ENCODE assay signal across 9 cellular contexts in the genomic region with DNA sequence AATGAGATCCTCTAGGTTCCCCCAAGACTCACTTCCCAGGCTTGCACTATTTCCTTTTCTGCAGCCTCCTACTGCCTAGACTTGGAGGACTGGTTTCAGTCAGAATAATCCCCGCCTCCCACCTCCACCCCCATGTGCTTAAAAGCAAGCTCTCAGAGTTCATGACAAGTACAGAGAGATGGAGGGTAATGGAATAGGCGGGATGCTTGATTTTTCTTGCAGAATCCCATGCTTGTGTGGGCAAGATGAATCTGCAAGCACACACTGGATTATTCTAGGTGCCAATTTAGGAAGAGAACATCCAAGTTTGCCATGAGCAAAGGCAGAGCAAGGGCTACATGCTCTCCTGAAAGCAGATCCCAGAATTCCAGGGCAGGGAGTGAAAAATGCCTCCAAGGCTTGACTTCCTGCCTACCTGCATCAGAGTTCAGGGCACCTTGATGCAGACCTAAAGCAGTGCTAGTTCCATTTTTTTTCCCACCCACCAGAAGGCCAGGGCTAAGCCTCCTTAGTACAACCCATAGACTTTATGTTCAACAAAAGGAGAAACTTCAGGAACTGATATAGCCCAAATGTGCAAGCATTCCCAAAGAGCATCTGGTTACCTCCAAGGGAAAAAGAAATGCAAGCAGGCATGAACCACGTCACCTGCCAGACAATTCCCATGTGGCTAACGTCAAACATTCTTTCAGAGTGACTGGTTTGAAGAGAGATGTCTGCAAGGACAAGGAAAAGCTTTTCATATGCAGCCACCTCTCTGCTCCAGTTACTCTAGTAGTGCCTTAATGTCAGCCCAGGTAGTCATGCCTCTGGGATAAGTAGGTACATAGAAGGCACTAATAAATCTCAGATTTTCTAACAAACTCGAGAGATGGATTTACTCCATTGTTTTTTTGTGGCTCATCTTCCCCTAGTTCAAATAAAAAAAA.
A peak's percentile ranks its signal among the peaks of the same experiment; 100 is the strongest.
DNase-seq lines count a peak whose midpoint lies in the region; ATAC-seq and TF ChIP-seq lines count a peak whose summit lies in the region.
"Had no signal": no experiment of that assay in that cellular context is flagged by ENCODE, and none has a peak within 500 bp of the region (broad histone marks: within the 10 kb centered on the region; RNA-seq: fewer than 3 reads in every experiment).

No MANE protein-coding gene starts in this region.

- in situ Hi-C loops in HAP-1 (cut with MboI; ENCODE audit: low sequenced_read_pairs): no loop called here

- POLR2A ChIA-PET in RWPE1 (lab: Yijun Ruan, JAX; ENCODE audit: low non-redundant PET): no interaction called here

- CTCF ChIA-PET in RWPE1 (lab: Yijun Ruan, JAX): no interaction called here

- H3K9me3 ChIP-seq in HAP-1: no peaks in the 10 kb centered on the region

- peak overlapping the region; percentile 92 for H3K27ac ChIP-seq in RWPE1
- H3K27ac ChIP-seq in substantia nigra (ENCODE audit: low read depth, low read length, poor library complexity, severe bottlenecking): peak overlapping the region; percentile 85

- no peak for TF ChIP-seq CTCF in RWPE1 (conservative IDR thresholded peaks at IDR 0.05; ENCODE audit: low read depth)

- H3K27me3 ChIP-seq in H7 (ENCODE audit: control insufficient read depth, insufficient read depth, low read length) (no peaks in the 10 kb centered on the region), HAP-1 (ENCODE audit: low read depth) (no peaks in the 10 kb centered on the region)

- peak; percentile 20 for DNase-seq in H7
- DNase-seq in RWPE1 (ENCODE audit: low spot score): peak; percentile 89
- DNase-seq in glomerular visceral epithelial cell (ENCODE audit: extremely low spot score): peak; percentile 66
- no peak for DNase-seq in substantia nigra (lab: John Stamatoyannopoulos, UW)
- no peak for DNase-seq in DMS114 treated with DMSO at 0.1 percent for 48 hours (lab: John Stamatoyannopoulos, UW; ENCODE audit: unreplicated experiment)
- DNase-seq in HAP-1 (ENCODE audit: low spot score in 2 of 2): no peak
- DNase-seq: activated CD8-positive, alpha-beta memory T cell treated with anti-CD3 and anti-CD28 coated beads, Interleukin-2, amount 10 ng/mL, durations not matched to agents 7 days and 5 days; NCI-H2029 treated with DMSO at 0.1 percent for 48 hours had no signal

- H3K36me3 ChIP-seq in H7 (replicated peaks; ENCODE audit: control insufficient read depth, insufficient read depth, low read length) (no peaks in the 10 kb centered on the region), HAP-1 (replicated peaks) (no peaks in the 10 kb centered on the region)

- peaks cover 22% of the 10 kb centered on the region for H3K4me1 ChIP-seq in HAP-1

- ATAC-seq in HG03280 (IDR thresholded peaks at IDR 0.05; ENCODE audit: unreplicated experiment): no peak
- ATAC-seq: activated CD8-positive, alpha-beta memory T cell treated with anti-CD3 and anti-CD28 coated beads, Interleukin-2, amount 10 ng/mL, durations not matched to agents 7 days and 5 days had no signal

- H3K4me3 ChIP-seq in H7 (ENCODE audit: insufficient read depth, low read depth, low read length): no peak overlapping the region
- H3K4me3 ChIP-seq in HAP-1: no peak overlapping the region

Comparison
In these comparisons a context has a peak if more than half of its experiments do, and no peak if none do; other contexts are left out.
1. DNase-seq: peak in H7 (single experiment), RWPE1 (single experiment) and glomerular visceral epithelial cell (single experiment); none in substantia nigra (0 of 49), DMS114 treated with DMSO at 0.1 percent for 48 hours (single experiment) and HAP-1 (0 of 2).